ENCODE assay signal across 2 cellular contexts in the genomic region with DNA sequence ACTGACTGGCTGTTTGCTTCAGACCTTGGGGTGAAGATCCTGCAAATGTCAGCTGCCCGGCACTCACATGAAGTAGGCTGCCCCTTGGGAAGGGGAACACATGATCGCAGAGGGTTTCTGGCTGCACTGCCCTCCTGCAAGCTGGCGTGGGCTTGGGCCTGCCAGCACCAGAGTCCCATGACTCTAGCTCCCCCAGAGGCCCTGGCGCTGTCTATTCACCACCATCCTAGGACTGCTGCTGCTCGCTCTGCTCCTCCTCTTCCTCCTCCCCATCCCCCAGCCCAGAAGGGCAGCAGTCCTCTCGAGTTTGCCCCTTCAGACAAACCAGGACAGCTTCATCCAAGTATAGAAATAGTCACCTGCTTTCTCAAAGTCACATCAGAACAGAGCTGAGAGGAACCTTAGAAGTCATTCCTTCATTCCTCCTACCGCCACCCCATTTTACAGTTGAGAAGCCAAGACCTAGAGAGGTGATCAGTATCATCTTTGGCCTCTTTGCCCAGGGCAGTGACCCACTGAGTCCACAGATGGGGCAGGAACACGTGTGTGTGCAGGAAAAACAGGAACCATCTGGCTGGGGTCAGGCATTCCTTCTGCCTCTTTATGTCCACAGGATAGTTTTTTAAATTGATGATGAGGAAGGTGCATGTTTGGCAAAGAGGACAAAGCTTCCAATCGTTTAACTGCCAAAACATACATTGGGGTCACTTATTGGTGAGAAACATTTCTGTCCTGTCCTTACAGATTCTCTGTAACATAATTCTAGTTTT.
TF ChIP-seq lines count a peak whose summit lies in the region.

No MANE protein-coding gene starts in this region.

TF ChIP-seq in GM23338, 12 proteins besides CTCF, POLR2A, EP300 and RAD21:
- TF ChIP-seq CREB1 (CRISPR knock-in tag; IDR thresholded peaks at IDR 0.05; ENCODE audit: low read depth) (no peak), ZNF331 (CRISPR knock-in tag; IDR thresholded peaks at IDR 0.05; ENCODE audit: low read depth) (no peak)
TF ChIP-seq in GM23338: peak in this region for 0.

TF ChIP-seq in endothelial cell of umbilical vein, 7 proteins besides CTCF, POLR2A, EP300 and RAD21:
- TF ChIP-seq MYC (IDR thresholded peaks at IDR 0.05; ENCODE audit: low read depth, low read length) (no peak), EZH2 (IDR thresholded peaks at IDR 0.05; ENCODE audit: borderline replicate concordance, low read depth, low read length, severe bottlenecking) (no peak), POLR2AphosphoS5 (IDR thresholded peaks at IDR 0.05; ENCODE audit: insufficient read depth, low read depth, low read length) (no peak), FOS (IDR thresholded peaks at IDR 0.05; ENCODE audit: borderline replicate concordance, insufficient read depth, low read length) (no peak), JUN (IDR thresholded peaks at IDR 0.05; ENCODE audit: borderline replicate concordance, insufficient read depth, insufficient read length, low read depth) (no peak), GATA2 (IDR thresholded peaks at IDR 0.05; ENCODE audit: insufficient read depth, insufficient read length, low read depth, low read length) (no peak)
- TF ChIP-seq, protein P1, sequence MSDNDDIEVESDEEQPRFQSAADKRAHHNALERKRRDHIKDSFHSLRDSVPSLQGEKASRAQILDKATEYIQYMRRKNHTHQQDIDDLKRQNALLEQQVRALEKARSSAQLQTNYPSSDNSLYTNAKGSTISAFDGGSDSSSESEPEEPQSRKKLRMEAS (IDR thresholded peaks at IDR 0.05; ENCODE audit: insufficient read depth, insufficient read length): no peak
